Comparison of ENCODE assay signal across 19 cellular contexts in the genomic region with DNA sequence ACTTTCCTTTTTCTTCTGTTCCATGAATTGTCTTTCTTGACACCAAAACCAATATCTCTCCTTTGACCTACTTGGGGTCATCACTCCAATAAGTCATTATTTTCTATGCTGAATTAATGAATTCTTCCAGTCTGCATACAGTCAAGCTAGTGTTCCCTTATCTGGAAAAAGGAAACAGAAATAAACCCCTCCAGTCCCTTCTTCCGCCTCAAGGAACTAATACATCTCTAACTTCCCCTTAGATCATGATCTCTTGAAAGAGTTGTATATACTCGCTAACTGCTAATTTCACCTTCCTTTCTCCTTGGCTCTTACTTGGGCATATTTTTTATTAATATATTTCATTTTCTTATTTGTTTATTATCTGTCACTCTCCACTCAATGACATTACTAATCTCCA. TPM values are rescaled to one million over a fixed set of nuclear protein-coding genes. Genes with fewer than 3 reads are reported as not detected.
"Had no signal": no experiment of that assay in that cellular context is flagged by ENCODE, and none has a peak within 500 bp of the region (broad histone marks: within the 10 kb centered on the region; RNA-seq: fewer than 3 reads in every experiment).

No MANE protein-coding gene starts in this region.

- H3K4me1 Mint-ChIP-seq: brain, neural progenitor cell had no signal

- H3K4me3 ChIP-seq: dorsolateral prefrontal cortex, neural progenitor cell, prostate gland, right atrium auricular region, skin epidermis, tibial nerve, uterus had no signal

- H3K27me3 Mint-ChIP-seq: activated CD4-positive, alpha-beta T cell treated with anti-CD3 and anti-CD28 coated beads, Interleukin-2, amount 10 ng/mL, durations not matched to agents 24 days and 14 days; activated CD8-positive, alpha-beta T cell treated with anti-CD3 and anti-CD28 coated beads for 36 hours; stimulated activated naive CD8-positive, alpha-beta T cell treated with anti-CD3 and anti-CD28 coated beads, Interleukin-15, Interleukin-2, amounts not matched to agents 100 ng/mL and 50 ng/mL, for 24 hours had no signal

- H3K9ac ChIP-seq: neural progenitor cell had no signal

- H3K27me3 ChIP-seq: dorsolateral prefrontal cortex, neural progenitor cell, right atrium auricular region, tibial nerve, uterus had no signal

- H3K27ac ChIP-seq: dorsolateral prefrontal cortex, neural progenitor cell, prostate gland, right atrium auricular region, skin epidermis, tibial nerve, uterus had no signal

- H2AFZ ChIP-seq: neural progenitor cell had no signal

- H3K4me1 ChIP-seq: neural progenitor cell, prostate gland, right atrium auricular region, uterus had no signal

- ATAC-seq: activated CD8-positive, alpha-beta T cell treated with anti-CD3 and anti-CD28 coated beads for 36 hours; left ventricle myocardium superior had no signal

- H3K36me3 ChIP-seq: neural progenitor cell, prostate gland, right atrium auricular region, tibial nerve, uterus had no signal

- DNase-seq: activated CD8-positive, alpha-beta T cell treated with anti-CD3 and anti-CD28 coated beads for 36 hours; activated naive CD4-positive, alpha-beta T cell treated with Interleukin-2 at 50 U/mL for 16 hours; activated T-cell treated with anti-CD3 and anti-CD28 coated beads, Interleukin-2, amount 50 U/mL, for 1 hour; central memory CD4-positive, alpha-beta T cell; dorsolateral prefrontal cortex; left ventricle myocardium superior; stimulated activated CD4-positive, alpha-beta T cell treated with anti-CD3 and anti-CD28 coated beads, Interleukin-15, amount 100 ng/mL, for 24 hours; stimulated activated CD4-positive, alpha-beta T cell treated with anti-CD3 and anti-CD28 coated beads, Interleukin-2, amount 100 ng/mL, for 48 hours; uterus had no signal

- H3K36me3 Mint-ChIP-seq: brain, neural progenitor cell had no signal

- H3K4me3 Mint-ChIP-seq: activated CD4-positive, alpha-beta T cell treated with anti-CD3 and anti-CD28 coated beads, Interleukin-2, amount 10 ng/mL, durations not matched to agents 24 days and 14 days; activated CD8-positive, alpha-beta T cell treated with anti-CD3 and anti-CD28 coated beads for 36 hours; brain; neural progenitor cell; stimulated activated naive CD8-positive, alpha-beta T cell treated with anti-CD3 and anti-CD28 coated beads, Interleukin-15, Interleukin-2, amounts not matched to agents 100 ng/mL and 50 ng/mL, for 24 hours had no signal

- H3K27ac Mint-ChIP-seq: activated CD4-positive, alpha-beta T cell treated with anti-CD3 and anti-CD28 coated beads, Interleukin-2, amount 10 ng/mL, durations not matched to agents 24 days and 14 days; activated CD8-positive, alpha-beta T cell treated with anti-CD3 and anti-CD28 coated beads for 36 hours; activated T-helper 2 cell treated with anti-CD3 and anti-CD28 coated beads, Interferon-gamma antibody, Interleukin-2, Interleukin-4, amounts not matched to agents 10 μg/mL and 5 μg/mL and 100 μg/mL, durations not matched to agents 14 hours and 24 hours and 36 hours; brain; neural progenitor cell; stimulated activated naive CD8-positive, alpha-beta T cell treated with anti-CD3 and anti-CD28 coated beads, Interleukin-15, Interleukin-2, amounts not matched to agents 100 ng/mL and 50 ng/mL, for 24 hours had no signal

- H3K4me2 ChIP-seq: neural progenitor cell had no signal

- H3K9me3 ChIP-seq: prostate gland, right atrium auricular region, tibial nerve, uterus had no signal

RNA-seq across cellular contexts. Expression of gene ARHGAP15, which starts 7.3 kb away (rescaled TPM):
- total RNA-seq: osteocyte had no signal
